ENCODE assay signal across 1 cellular context in the genomic region with DNA sequence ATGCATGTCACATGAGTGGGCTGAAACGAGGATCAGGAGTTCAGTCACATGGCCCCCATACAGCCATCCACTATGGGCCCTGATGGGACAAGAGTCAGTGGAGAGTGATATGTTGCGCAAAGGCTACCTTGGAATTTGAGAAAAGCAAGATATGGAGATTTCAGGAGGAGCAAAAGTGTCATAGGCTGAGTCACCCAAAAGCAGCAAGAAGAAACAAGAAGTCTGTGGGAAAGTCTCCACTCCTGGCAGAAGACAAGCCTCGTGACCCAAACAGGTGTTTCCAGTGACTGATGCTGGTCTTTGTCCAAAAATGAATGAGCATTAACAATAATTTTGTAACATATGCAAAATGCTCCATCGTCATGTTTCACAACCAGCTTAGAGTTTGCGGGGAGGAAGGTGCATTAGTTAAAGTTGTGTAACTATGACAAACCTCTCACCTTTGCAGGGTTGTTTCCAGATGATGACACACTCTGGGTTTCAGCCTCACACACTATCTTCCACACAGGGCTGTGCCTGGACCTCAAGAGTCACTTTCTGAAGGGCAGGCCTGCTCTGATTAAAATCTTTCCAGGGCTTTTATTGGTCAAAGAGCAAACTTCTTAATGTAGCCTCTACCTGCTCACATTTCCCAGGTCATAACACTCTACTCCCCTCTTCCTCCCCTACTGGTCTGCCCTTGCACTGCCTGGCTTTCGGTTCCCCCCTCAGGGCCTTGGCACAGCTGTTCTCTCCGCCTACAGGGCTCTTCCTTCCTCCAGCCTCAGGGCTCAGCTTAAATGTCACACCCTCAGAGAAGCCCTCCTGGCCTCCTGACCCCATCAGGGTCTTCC.
TF ChIP-seq lines count a peak whose summit lies in the region.

No MANE protein-coding gene starts in this region.

TF ChIP-seq in GM12878, 131 proteins besides CTCF, POLR2A, EP300 and RAD21 (continued from another document):
- TF ChIP-seq RCOR1 (conservative IDR thresholded peaks at IDR 0.05; ENCODE audit: low read depth, low read length) (no peak; the same call in 1 of the 2 replicates), BRCA1 (IDR thresholded peaks at IDR 0.05; ENCODE audit: low read depth, low read length) (no peak), CBFB (IDR thresholded peaks at IDR 0.05; ENCODE audit: low read depth) (peak; percentile 71), NBN (IDR thresholded peaks at IDR 0.05) (peak; percentile 86; the same call in 1 of the 2 replicates), CBX3 (IDR thresholded peaks at IDR 0.05; ENCODE audit: borderline replicate concordance, low read depth) (no peak), HDAC6 (IDR thresholded peaks at IDR 0.05; ENCODE audit: unreplicated experiment) (no peak), RFX5 (IDR thresholded peaks at IDR 0.05; ENCODE audit: low read depth, low read length) (no peak; the same call in 1 of the 2 replicates), STAT3 (IDR thresholded peaks at IDR 0.05; ENCODE audit: low read depth, low read length) (no peak), EZH2 (IDR thresholded peaks at IDR 0.05; ENCODE audit: borderline replicate concordance, control insufficient read depth, low read depth, low read length) (no peak), JUNB (IDR thresholded peaks at IDR 0.05) (peak; percentile 54), YBX1 (IDR thresholded peaks at IDR 0.05) (no peak), EGR1 (IDR thresholded peaks at IDR 0.05; ENCODE audit: borderline replicate concordance in 1 of 2, low read depth in 2 of 2, low read length in 2 of 2) (peak in 1 of 2 experiments; percentile 58; a peak in 1 of 3 replicates), SUZ12 (IDR thresholded peaks at IDR 0.05; ENCODE audit: unreplicated experiment) (no peak), WRNIP1 (IDR thresholded peaks at IDR 0.05; ENCODE audit: borderline replicate concordance, low read depth, low read length) (0 out of 2 replicates have a peak, but pooled peaks have one; percentile 66), MYB (IDR thresholded peaks at IDR 0.05; ENCODE audit: borderline replicate concordance, low read depth, low read length) (0 out of 2 replicates have a peak, but pooled peaks have one; percentile 10), IKZF2 (IDR thresholded peaks at IDR 0.05) (peak; percentile 83 to 86), ZNF207 (IDR thresholded peaks at IDR 0.05; ENCODE audit: borderline replicate concordance) (no peak), TAF1 (IDR thresholded peaks at IDR 0.05; ENCODE audit: borderline replicate concordance, low read depth, low read length) (0 out of 2 replicates have a peak, but pooled peaks have one; percentile 10), ZNF622 (IDR thresholded peaks at IDR 0.05) (no peak), ASH2L (IDR thresholded peaks at IDR 0.05; ENCODE audit: borderline replicate concordance, low read depth) (no peak), FOXM1 (IDR thresholded peaks at IDR 0.05; ENCODE audit: low read depth, low read length) (peak; percentile 88)
- TF ChIP-seq, protein P1, sequence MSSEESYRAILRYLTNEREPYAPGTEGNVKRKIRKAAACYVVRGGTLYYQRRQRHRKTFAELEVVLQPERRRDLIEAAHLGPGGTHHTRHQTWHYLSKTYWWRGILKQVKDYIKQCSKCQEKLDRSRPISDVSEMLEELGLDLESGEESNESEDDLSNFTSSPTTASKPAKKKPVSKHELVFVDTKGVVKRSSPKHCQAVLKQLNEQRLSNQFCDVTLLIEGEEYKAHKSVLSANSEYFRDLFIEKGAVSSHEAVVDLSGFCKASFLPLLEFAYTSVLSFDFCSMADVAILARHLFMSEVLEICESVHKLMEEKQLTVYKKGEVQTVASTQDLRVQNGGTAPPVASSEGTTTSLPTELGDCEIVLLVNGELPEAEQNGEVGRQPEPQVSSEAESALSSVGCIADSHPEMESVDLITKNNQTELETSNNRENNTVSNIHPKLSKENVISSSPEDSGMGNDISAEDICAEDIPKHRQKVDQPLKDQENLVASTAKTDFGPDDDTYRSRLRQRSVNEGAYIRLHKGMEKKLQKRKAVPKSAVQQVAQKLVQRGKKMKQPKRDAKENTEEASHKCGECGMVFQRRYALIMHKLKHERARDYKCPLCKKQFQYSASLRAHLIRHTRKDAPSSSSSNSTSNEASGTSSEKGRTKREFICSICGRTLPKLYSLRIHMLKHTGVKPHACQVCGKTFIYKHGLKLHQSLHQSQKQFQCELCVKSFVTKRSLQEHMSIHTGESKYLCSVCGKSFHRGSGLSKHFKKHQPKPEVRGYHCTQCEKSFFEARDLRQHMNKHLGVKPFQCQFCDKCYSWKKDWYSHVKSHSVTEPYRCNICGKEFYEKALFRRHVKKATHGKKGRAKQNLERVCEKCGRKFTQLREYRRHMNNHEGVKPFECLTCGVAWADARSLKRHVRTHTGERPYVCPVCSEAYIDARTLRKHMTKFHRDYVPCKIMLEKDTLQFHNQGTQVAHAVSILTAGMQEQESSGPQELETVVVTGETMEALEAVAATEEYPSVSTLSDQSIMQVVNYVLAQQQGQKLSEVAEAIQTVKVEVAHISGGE (CRISPR knock-in tag; IDR thresholded peaks at IDR 0.05) = no peak
- TF ChIP-seq, protein P2, sequence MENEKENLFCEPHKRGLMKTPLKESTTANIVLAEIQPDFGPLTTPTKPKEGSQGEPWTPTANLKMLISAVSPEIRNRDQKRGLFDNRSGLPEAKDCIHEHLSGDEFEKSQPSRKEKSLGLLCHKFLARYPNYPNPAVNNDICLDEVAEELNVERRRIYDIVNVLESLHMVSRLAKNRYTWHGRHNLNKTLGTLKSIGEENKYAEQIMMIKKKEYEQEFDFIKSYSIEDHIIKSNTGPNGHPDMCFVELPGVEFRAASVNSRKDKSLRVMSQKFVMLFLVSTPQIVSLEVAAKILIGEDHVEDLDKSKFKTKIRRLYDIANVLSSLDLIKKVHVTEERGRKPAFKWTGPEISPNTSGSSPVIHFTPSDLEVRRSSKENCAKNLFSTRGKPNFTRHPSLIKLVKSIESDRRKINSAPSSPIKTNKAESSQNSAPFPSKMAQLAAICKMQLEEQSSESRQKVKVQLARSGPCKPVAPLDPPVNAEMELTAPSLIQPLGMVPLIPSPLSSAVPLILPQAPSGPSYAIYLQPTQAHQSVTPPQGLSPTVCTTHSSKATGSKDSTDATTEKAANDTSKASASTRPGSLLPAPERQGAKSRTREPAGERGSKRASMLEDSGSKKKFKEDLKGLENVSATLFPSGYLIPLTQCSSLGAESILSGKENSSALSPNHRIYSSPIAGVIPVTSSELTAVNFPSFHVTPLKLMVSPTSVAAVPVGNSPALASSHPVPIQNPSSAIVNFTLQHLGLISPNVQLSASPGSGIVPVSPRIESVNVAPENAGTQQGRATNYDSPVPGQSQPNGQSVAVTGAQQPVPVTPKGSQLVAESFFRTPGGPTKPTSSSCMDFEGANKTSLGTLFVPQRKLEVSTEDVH (IDR thresholded peaks at IDR 0.05; ENCODE audit: low read depth, partially characterized antibody) = no peak
- TF ChIP-seq, protein P3, sequence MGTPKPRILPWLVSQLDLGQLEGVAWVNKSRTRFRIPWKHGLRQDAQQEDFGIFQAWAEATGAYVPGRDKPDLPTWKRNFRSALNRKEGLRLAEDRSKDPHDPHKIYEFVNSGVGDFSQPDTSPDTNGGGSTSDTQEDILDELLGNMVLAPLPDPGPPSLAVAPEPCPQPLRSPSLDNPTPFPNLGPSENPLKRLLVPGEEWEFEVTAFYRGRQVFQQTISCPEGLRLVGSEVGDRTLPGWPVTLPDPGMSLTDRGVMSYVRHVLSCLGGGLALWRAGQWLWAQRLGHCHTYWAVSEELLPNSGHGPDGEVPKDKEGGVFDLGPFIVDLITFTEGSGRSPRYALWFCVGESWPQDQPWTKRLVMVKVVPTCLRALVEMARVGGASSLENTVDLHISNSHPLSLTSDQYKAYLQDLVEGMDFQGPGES (IDR thresholded peaks at IDR 0.05) = no peak
- TF ChIP-seq, protein P4, sequence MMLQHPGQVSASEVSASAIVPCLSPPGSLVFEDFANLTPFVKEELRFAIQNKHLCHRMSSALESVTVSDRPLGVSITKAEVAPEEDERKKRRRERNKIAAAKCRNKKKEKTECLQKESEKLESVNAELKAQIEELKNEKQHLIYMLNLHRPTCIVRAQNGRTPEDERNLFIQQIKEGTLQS (IDR thresholded peaks at IDR 0.05; ENCODE audit: borderline replicate concordance, extremely low read depth, low read depth, low read length) = no peak
- TF ChIP-seq, protein P5, sequence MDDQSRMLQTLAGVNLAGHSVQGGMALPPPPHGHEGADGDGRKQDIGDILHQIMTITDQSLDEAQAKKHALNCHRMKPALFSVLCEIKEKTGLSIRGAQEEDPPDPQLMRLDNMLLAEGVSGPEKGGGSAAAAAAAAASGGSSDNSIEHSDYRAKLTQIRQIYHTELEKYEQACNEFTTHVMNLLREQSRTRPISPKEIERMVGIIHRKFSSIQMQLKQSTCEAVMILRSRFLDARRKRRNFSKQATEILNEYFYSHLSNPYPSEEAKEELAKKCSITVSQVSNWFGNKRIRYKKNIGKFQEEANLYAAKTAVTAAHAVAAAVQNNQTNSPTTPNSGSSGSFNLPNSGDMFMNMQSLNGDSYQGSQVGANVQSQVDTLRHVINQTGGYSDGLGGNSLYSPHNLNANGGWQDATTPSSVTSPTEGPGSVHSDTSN (IDR thresholded peaks at IDR 0.05; ENCODE audit: insufficient replicate concordance, low read depth, low read length) = peak; percentile 29
